Comparison of ENCODE assay signal across 18 cellular contexts in genomic region chr1:21639594-21640041, GRCh38. TPM values are rescaled to one million over a fixed set of nuclear protein-coding genes. Genes with fewer than 3 reads are reported as not detected.
DNase-seq lines count a peak whose midpoint lies in the region; ATAC-seq, FAIRE-seq and TF ChIP-seq lines count a peak whose summit lies in the region.
"Had no signal": no experiment of that assay in that cellular context is flagged by ENCODE, and none has a peak within 500 bp of the region (broad histone marks: within the 10 kb centered on the region; RNA-seq: fewer than 3 reads in every experiment).

No MANE protein-coding gene starts in this region.

- no peak for TF ChIP-seq CTCF in IMR-90 (conservative IDR thresholded peaks at IDR 0.05; ENCODE audit: low read depth, low read length)
- no peak for TF ChIP-seq CTCF in pancreas (IDR thresholded peaks at IDR 0.05)

- no peak overlapping the region for H4K8ac ChIP-seq in IMR-90 (ENCODE audit: low read depth in 2 of 2, low read length in 2 of 2)

- no peak overlapping the region for H4K91ac ChIP-seq in IMR-90 (ENCODE audit: insufficient read depth, low read depth, low read length)

- peak overlapping the region; percentile 42 for H2AK9ac ChIP-seq in IMR-90 (replicated peaks; ENCODE audit: low read depth, low read length, poor library complexity)

- dilution Hi-C loops in IMR-90 (cut with HindIII; ENCODE audit: low sequenced_read_pairs, unreplicated experiment): no loop called here

- H3K9me3 ChIP-seq in IMR-90 (ENCODE audit: control insufficient read depth, insufficient read depth, low read length) (no peaks in the 10 kb centered on the region), pancreas (no peaks in the 10 kb centered on the region)
- H3K9me3 ChIP-seq: HAP-1, right lobe of liver had no signal

- TF ChIP-seq POLR2A in IMR-90 (IDR thresholded peaks at IDR 0.05; ENCODE audit: low read depth, low read length): no peak

- peaks cover 5% of the 10 kb centered on the region; the same call in 1 of the 2 replicates for H3K4me1 ChIP-seq in IMR-90 (ENCODE audit: control insufficient read depth, insufficient read depth, low read length)
- H3K4me1 ChIP-seq in pancreas: peaks cover 47 to 52% (median 48%) of the 10 kb centered on the region in 3 donors
- H3K4me1 ChIP-seq: HAP-1 had no signal

- H3K23ac ChIP-seq in IMR-90 (ENCODE audit: low read depth, low read length): no peak overlapping the region

- no peak for FAIRE-seq in pancreas (lab: Jason Lieb, UNC)
- FAIRE-seq: keratinocyte had no signal

- H3K27me3 ChIP-seq in IMR-90 (ENCODE audit: control insufficient read depth, insufficient read depth, low read length) (peaks cover 31% of the 10 kb centered on the region), pancreas (no peaks in the 10 kb centered on the region)
- H3K27me3 ChIP-seq: right lobe of liver had no signal

- in situ Hi-C loops in IMR-90 (cut with MboI; ENCODE audit: low sequenced_read_pairs): no loop called here

- no peak overlapping the region for H3K4ac ChIP-seq in IMR-90 (ENCODE audit: low read depth, low read length)

- WGBS in IMR-90 (ENCODE audit: extremely low coverage in 2 of 2, insufficient read length in 1 of 2), 2 experiments: 32% methylated on average over 11 of the region's 24 CpGs; no CpG with 5 or more reads in 1 of the 2 experiments
- WGBS in pancreas, 2 donors: 30 to 51% methylated on average over 16 to 24 of the region's 24 CpGs

- no peak overlapping the region for H2BK15ac ChIP-seq in IMR-90 (ENCODE audit: low read depth, low read length)

- intact Hi-C loops in IMR-90 (cut with micrococcal nuclease): no loop called here
- intact Hi-C loops in pancreas (cut with DNase I): no loop called here

- H3K36me3 ChIP-seq in IMR-90 (ENCODE audit: control insufficient read depth, insufficient read depth, low read length) (no peaks in the 10 kb centered on the region), pancreas (no peaks in the 10 kb centered on the region)
- H3K36me3 ChIP-seq: HAP-1, right lobe of liver had no signal

- no peak for TF ChIP-seq RAD21 in IMR-90 (IDR thresholded peaks at IDR 0.05; ENCODE audit: low read length)

- H3K9me1 ChIP-seq in IMR-90 (ENCODE audit: insufficient read depth, low read length): peaks cover 8% of the 10 kb centered on the region; the same call in 1 of the 2 replicates

- H2BK20ac ChIP-seq in IMR-90 (ENCODE audit: low read depth, low read length): no peak overlapping the region

- no peak overlapping the region for H2BK5ac ChIP-seq in IMR-90 (ENCODE audit: low read depth, low read length, poor library complexity, severe bottlenecking)

- no TSS peak for BruUV-seq in IMR-90 (replicated peaks; lab: Mats Ljungman, UMichigan)

- ATAC-seq in IMR-90 (ENCODE audit: low read depth): no peak
- peak; percentile 50 for ATAC-seq in esophagus mucosa
- peak; percentile 2 to 36 (median 22) for ATAC-seq in pancreas
- no peak for ATAC-seq in HG03039 (IDR thresholded peaks at IDR 0.05; ENCODE audit: unreplicated experiment)

- H2AK5ac ChIP-seq in IMR-90 (ENCODE audit: low read depth, low read length): no peak overlapping the region; the same call in 1 of the 2 replicates

- H4K20me1 ChIP-seq in IMR-90 (ENCODE audit: insufficient read depth, low read length): 0 out of 2 replicates have a peak, but pooled peaks cover 5% of the 10 kb centered on the region

- CTCF ChIA-PET in IMR-90 (lab: Yijun Ruan, JAX): no interaction called here

- no peak overlapping the region for H3K14ac ChIP-seq in IMR-90 (replicated peaks; ENCODE audit: low read depth, low read length)

- H3K4me2 ChIP-seq in IMR-90 (ENCODE audit: low read depth, low read length): no peak overlapping the region

- no peaks in the 10 kb centered on the region for H3K79me1 ChIP-seq in IMR-90 (ENCODE audit: low read depth in 1 of 2, low read length in 2 of 2)

- H2BK120ac ChIP-seq in IMR-90 (ENCODE audit: low read depth, low read length): no peak overlapping the region

- H2AFZ ChIP-seq in IMR-90 (replicated peaks; ENCODE audit: low read length, poor library complexity): peak overlapping the region; percentile 72

- H3K9ac ChIP-seq in IMR-90 (ENCODE audit: low read depth, low read length): no peak overlapping the region

- H3K4me3 ChIP-seq in IMR-90 (ENCODE audit: insufficient read depth, low read depth, low read length) (no peak overlapping the region), pancreas (no peak overlapping the region)
- H3K4me3 ChIP-seq: HAP-1, right lobe of liver had no signal

- H3K27ac ChIP-seq in IMR-90 (ENCODE audit: insufficient read depth, low read length) (no peak overlapping the region), pancreas (peak overlapping the region; percentile 79 to 93 (median 86))
- H3K27ac ChIP-seq: right lobe of liver had no signal

- POLR2A ChIA-PET in IMR-90 (lab: Charles Lee; ENCODE audit: unreplicated experiment): no interaction called here

- DNase-seq in Ammon's horn (ENCODE audit: low spot score): peak; percentile 71
- no peak for DNase-seq in IMR-90
- DNase-seq in pancreas: peak in 4 of 6 donors; percentile 47 to 82 (median 61)
- no peak for DNase-seq in hepatic stellate cell (ENCODE audit: low spot score)
- DNase-seq in cerebellum (ENCODE audit: low spot score): no peak
- DNase-seq in activated CD8-positive, alpha-beta memory T cell treated with anti-CD3 and anti-CD28 coated beads, Interleukin-2, amount 50 U/mL, for 48 hours: no peak
- DNase-seq: activated CD8-positive, alpha-beta T cell treated with anti-CD3 and anti-CD28 coated beads for 36 hours; activated effector memory CD4-positive, alpha-beta T cell treated with Interleukin-2 at 50 U/mL for 16 hours; effector CD8-positive, alpha-beta T cell; Karpas-422; naive B cell; NCI-H1436; stimulated activated CD4-positive, alpha-beta T cell treated with anti-CD3 and anti-CD28 coated beads, Interleukin-4, amount 100 ng/mL, for 4 hours had no signal

- no peak overlapping the region for H4K5ac ChIP-seq in IMR-90 (ENCODE audit: low read depth, low read length)

- no peak overlapping the region for H3K18ac ChIP-seq in IMR-90 (ENCODE audit: low read depth, low read length)

- no peak overlapping the region for H3K56ac ChIP-seq in IMR-90 (ENCODE audit: extremely low read depth, insufficient read depth, low read length)

TF ChIP-seq in IMR-90, 13 proteins besides CTCF, POLR2A, EP300 and RAD21:
- TF ChIP-seq BHLHE40 (IDR thresholded peaks at IDR 0.05; ENCODE audit: low read depth, low read length) (peak; percentile 26; the same call in 1 of the 2 replicates), MXI1 (IDR thresholded peaks at IDR 0.05; ENCODE audit: borderline replicate concordance, low read depth, low read length) (no peak)

RNA-seq across cellular contexts. Expression of gene RAP1GAP, which starts 29.5 kb away (rescaled TPM):
- total RNA-seq in IMR-90 (2012; rRNA removed): under 0.01 TPM in 1 of 2 replicates, not detected in the other
- polyA plus RNA-seq in IMR-90 (2012; rRNA removed): 0.10 and 0.20 TPM in 2 replicates
- polyA plus RNA-seq in IMR-90 (2012; cell fraction: cytosol; rRNA removed): 0.05 and 0.08 TPM in 2 replicates
- polyA plus RNA-seq in IMR-90 (2012; cell fraction: nucleus; rRNA removed; ENCODE audit: low replicate concordance): 0.21 and 0.33 TPM in 2 replicates
- 3.0 TPM for total RNA-seq in esophagus mucosa
- 10 to 100 TPM; 53.4 to 93.3 (median 64.8) TPM for total RNA-seq in pancreas
- 100 to 1,000 TPM in 1 of 2 donors, 10 to 100 TPM in 1; 83.6 to 100 TPM for polyA plus RNA-seq in pancreas
- total RNA-seq in cerebellum: 13.5 TPM

Comparison
In these comparisons a context has a peak if more than half of its experiments do, and no peak if none do; other contexts are left out.
1. DNase-seq: peak in Ammon's horn (single experiment) and pancreas (4 of 6); none in IMR-90 (single experiment), hepatic stellate cell (single experiment), cerebellum (single experiment) and activated CD8-positive, alpha-beta memory T cell treated with anti-CD3 and anti-CD28 coated beads, Interleukin-2, amount 50 U/mL, for 48 hours (single experiment).
2. ATAC-seq: peak in esophagus mucosa (single experiment) and pancreas (4 of 4); none in IMR-90 (single experiment) and HG03039 (single experiment).